In the genomic region with DNA sequence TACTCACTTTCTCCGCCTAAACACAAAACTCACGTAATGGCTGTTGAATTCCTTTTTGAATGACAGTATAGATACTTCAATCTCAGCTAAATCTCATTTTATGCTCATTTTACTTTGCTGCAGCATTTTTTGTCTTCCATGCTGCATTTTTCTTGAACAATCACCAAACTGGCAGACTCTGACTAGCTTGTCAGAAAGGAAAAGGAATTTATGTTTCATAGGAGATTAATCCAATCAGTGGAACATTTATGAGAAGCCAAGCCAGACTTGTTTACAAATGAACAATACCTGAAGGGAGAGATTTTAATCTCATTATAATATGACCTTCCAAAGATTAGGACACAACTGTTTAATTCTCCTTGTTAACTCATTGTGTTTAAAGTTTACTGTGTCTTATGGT, we compare ENCODE assay signal across 26 cellular contexts.
DNase-seq lines count a peak whose midpoint lies in the region; ATAC-seq, FAIRE-seq and TF ChIP-seq lines count a peak whose summit lies in the region.
"Had no signal": no experiment of that assay in that cellular context is flagged by ENCODE, and none has a peak within 500 bp of the region (broad histone marks: within the 10 kb centered on the region; RNA-seq: fewer than 3 reads in every experiment).

No MANE protein-coding gene starts in this region.

- FAIRE-seq in endothelial cell of umbilical vein (lab: Jason Lieb, UNC), result no peak
- FAIRE-seq: A549, GM12878 had no signal

- CTCF ChIA-PET in endothelial cell of umbilical vein (lab: Charles Lee), result interaction anchor here (1.5 kb wide), 1 partner anchor 10 kb away, joined by 4 read pairs; no protein-coding TSS in a partner anchor

- no peak overlapping the region for H3K27ac ChIP-seq in endothelial cell of umbilical vein (ENCODE audit: insufficient read depth, low read depth, low read length)
- H3K27ac ChIP-seq in smooth muscle cell (ENCODE audit: low read depth), result peak overlapping the region; percentile 75
- H3K27ac ChIP-seq: A549, C4-2B, HL-60, Peyer's patch had no signal

- H4K20me1 ChIP-seq in endothelial cell of umbilical vein (replicated peaks; ENCODE audit: control insufficient read depth, extremely low read depth, insufficient read depth, low read length), result no peaks in the 10 kb centered on the region
- H4K20me1 ChIP-seq in smooth muscle cell (ENCODE audit: low read depth), result no peaks in the 10 kb centered on the region

- H3K36me3 ChIP-seq in endothelial cell of umbilical vein (ENCODE audit: control insufficient read depth in 2 of 2, extremely low read depth in 1 of 2, insufficient read depth in 2 of 2, low read length in 2 of 2) (no peaks in the 10 kb centered on the region), smooth muscle cell (ENCODE audit: low read depth) (no peaks in the 10 kb centered on the region)
- H3K36me3 ChIP-seq: Peyer's patch had no signal

- BruUV-seq in endothelial cell of umbilical vein (replicated peaks; lab: Mats Ljungman, UMichigan), result no TSS peak

- WGBS in smooth muscle cell (ENCODE audit: low lambda C conversion rate), result 78% methylated on average over 2 of the region's 2 CpGs

- no peak overlapping the region for H3K4me3 ChIP-seq in endothelial cell of umbilical vein (replicated peaks in 1 of 3; ENCODE audit: insufficient read depth in 1 of 3, low read depth in 1 of 3, low read length in 3 of 3)
- H3K4me3 ChIP-seq in smooth muscle cell, result peak overlapping the region; percentile 24
- H3K4me3 ChIP-seq: A549, GM12878, Peyer's patch had no signal

- dilution Hi-C loops in endothelial cell of umbilical vein (cut with MboI; ENCODE audit: extremely low pct_ligation_motif_present, low sequenced_read_pairs), result no loop called here

- H3K4me1 ChIP-seq in endothelial cell of umbilical vein (ENCODE audit: control insufficient read depth, extremely low read depth, insufficient read depth, low read length), result peaks cover 4% of the 10 kb centered on the region
- peaks cover 23% of the 10 kb centered on the region for H3K4me1 ChIP-seq in smooth muscle cell (ENCODE audit: low read depth)
- H3K4me1 ChIP-seq: A549, Peyer's patch had no signal

- H3K9me1 ChIP-seq in endothelial cell of umbilical vein (replicated peaks; ENCODE audit: control insufficient read depth, extremely low read depth, insufficient read depth, low read length), result no peaks in the 10 kb centered on the region

- H3K9ac ChIP-seq in endothelial cell of umbilical vein (replicated peaks; ENCODE audit: extremely low read depth, insufficient read depth, low read length), result no peak overlapping the region
- peak overlapping the region; percentile 23 for H3K9ac ChIP-seq in smooth muscle cell (ENCODE audit: low read depth)

- no peaks in the 10 kb centered on the region for H3K27me3 ChIP-seq in endothelial cell of umbilical vein (ENCODE audit: control insufficient read depth in 2 of 2, insufficient read depth in 2 of 2, low read length in 2 of 2)
- no peaks in the 10 kb centered on the region for H3K27me3 ChIP-seq in smooth muscle cell (ENCODE audit: low read depth)
- H3K27me3 ChIP-seq: Peyer's patch had no signal

- POLR2A ChIA-PET in endothelial cell of umbilical vein (lab: Charles Lee), result no interaction called here

- DNase-seq in HCEC 1CT, result peak; percentile 14
- peak; percentile 81 for DNase-seq in NCI-H82 treated with DMSO at 0.1 percent for 48 hours (lab: John Stamatoyannopoulos, UW; ENCODE audit: unreplicated experiment)
- DNase-seq in endothelial cell of umbilical vein (ENCODE audit: low read depth, low spot score), result peak; percentile 24
- no peak for DNase-seq in smooth muscle cell (lab: John Stamatoyannopoulos, UW; ENCODE audit: unreplicated experiment)
- DNase-seq in left cardiac atrium, result no peak
- DNase-seq in NCI-H510A (lab: John Stamatoyannopoulos, UW), result no peak
- DNase-seq: CD8-positive, alpha-beta memory T cell; DMS 273 treated with DMSO at 0.1 percent for 48 hours; DMS79; EL; GDM1; GOT3; Karpas-422; NCI-H146; NCI-H1930; NCI-H2107; NCI-H446; NCI-H526; OCI-M1; Peyer's patch had no signal

- no peak for TF ChIP-seq POLR2A in endothelial cell of umbilical vein (IDR thresholded peaks at IDR 0.05; ENCODE audit: low read depth, low read length)

- H2AFZ ChIP-seq in endothelial cell of umbilical vein (ENCODE audit: low read depth, low read length), result peak overlapping the region; percentile 92
- H2AFZ ChIP-seq in smooth muscle cell (ENCODE audit: low read depth), result peak overlapping the region; percentile 66

- H3K9me3 ChIP-seq in endothelial cell of umbilical vein (replicated peaks; ENCODE audit: control insufficient read depth, insufficient read depth, low read length) (no peaks in the 10 kb centered on the region), smooth muscle cell (replicated peaks; ENCODE audit: low read depth) (no peaks in the 10 kb centered on the region)
- H3K9me3 ChIP-seq: A549, Peyer's patch had no signal

- intact Hi-C loops in endothelial cell of umbilical vein (cut with micrococcal nuclease), result no loop called here
- intact Hi-C loops in left cardiac atrium (cut with DNase I), result no loop called here

- H3K4me2 ChIP-seq in endothelial cell of umbilical vein (ENCODE audit: insufficient read depth, low read length), result peak overlapping the region; percentile 63
- peak overlapping the region; percentile 80 for H3K4me2 ChIP-seq in smooth muscle cell
- H3K4me2 ChIP-seq: A549 had no signal

- no peak for ATAC-seq in left cardiac atrium
- ATAC-seq in HG03039 (IDR thresholded peaks at IDR 0.05; ENCODE audit: unreplicated experiment), result no peak
- ATAC-seq: A549, GM12878, HCT116 had no signal

- peaks cover 10% of the 10 kb centered on the region for H3F3A ChIP-seq in smooth muscle cell (ENCODE audit: low read depth)

- TF ChIP-seq CTCF in endothelial cell of umbilical vein (IDR thresholded peaks at IDR 0.05; ENCODE audit: extremely low read depth in 1 of 2, insufficient read depth in 1 of 2, low read depth in 1 of 2, low read length in 2 of 2) (no peak), smooth muscle cell (IDR thresholded peaks at IDR 0.05; ENCODE audit: borderline replicate concordance, insufficient read depth, poor library complexity, severe bottlenecking) (no peak)

- no peaks in the 10 kb centered on the region for H3K79me2 ChIP-seq in endothelial cell of umbilical vein (ENCODE audit: control insufficient read depth, insufficient read depth, low read length)
- no peaks in the 10 kb centered on the region for H3K79me2 ChIP-seq in smooth muscle cell (ENCODE audit: low read depth)

TF ChIP-seq in endothelial cell of umbilical vein, 7 proteins besides CTCF, POLR2A, EP300 and RAD21:
- TF ChIP-seq POLR2AphosphoS5 (IDR thresholded peaks at IDR 0.05; ENCODE audit: insufficient read depth, low read depth, low read length) (no peak), MYC (IDR thresholded peaks at IDR 0.05; ENCODE audit: low read depth, low read length) (no peak), FOS (IDR thresholded peaks at IDR 0.05; ENCODE audit: borderline replicate concordance, insufficient read depth, low read length) (no peak), JUN (IDR thresholded peaks at IDR 0.05; ENCODE audit: borderline replicate concordance, insufficient read depth, insufficient read length, low read depth) (no peak), EZH2 (IDR thresholded peaks at IDR 0.05; ENCODE audit: borderline replicate concordance, low read depth, low read length, severe bottlenecking) (no peak), GATA2 (IDR thresholded peaks at IDR 0.05; ENCODE audit: insufficient read depth, insufficient read length, low read depth, low read length) (no peak)
- TF ChIP-seq, protein P1, sequence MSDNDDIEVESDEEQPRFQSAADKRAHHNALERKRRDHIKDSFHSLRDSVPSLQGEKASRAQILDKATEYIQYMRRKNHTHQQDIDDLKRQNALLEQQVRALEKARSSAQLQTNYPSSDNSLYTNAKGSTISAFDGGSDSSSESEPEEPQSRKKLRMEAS (IDR thresholded peaks at IDR 0.05; ENCODE audit: insufficient read depth, insufficient read length), result no peak
TF ChIP-seq in endothelial cell of umbilical vein: peak in this region for 0.

Comparison
In these comparisons a context has a peak if more than half of its experiments do, and no peak if none do; other contexts are left out.
1. DNase-seq: peak in HCEC 1CT (single experiment), NCI-H82 treated with DMSO at 0.1 percent for 48 hours (single experiment) and endothelial cell of umbilical vein (single experiment); none in smooth muscle cell (single experiment), left cardiac atrium (single experiment) and NCI-H510A (single experiment).